Comparison of ENCODE assay signal across 8 cellular contexts in the genomic region with DNA sequence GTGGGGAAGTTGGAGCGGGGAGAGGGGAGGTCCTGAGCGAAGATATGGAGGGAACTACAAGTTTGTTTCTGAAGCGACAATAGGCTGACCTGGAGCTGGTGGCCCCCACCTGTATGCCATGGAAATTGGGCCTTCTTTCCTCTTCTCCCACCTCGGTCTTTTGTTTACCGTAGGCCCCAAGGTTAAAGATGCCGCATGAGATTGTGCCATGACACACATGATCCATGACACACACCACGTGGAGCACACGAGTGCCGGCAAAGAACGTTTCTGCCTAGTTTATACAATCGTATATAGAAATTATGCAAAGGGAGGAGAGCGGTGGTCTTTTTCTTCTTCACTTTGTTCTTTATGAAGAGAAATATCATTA. TPM values are rescaled to one million over a fixed set of nuclear protein-coding genes. Genes with fewer than 3 reads are reported as not detected.
DNase-seq lines count a peak whose midpoint lies in the region; ATAC-seq and TF ChIP-seq lines count a peak whose summit lies in the region.

No MANE protein-coding gene starts in this region.

- peak overlapping the region; percentile 87 for H2AFZ ChIP-seq in parathyroid adenoma

- TF ChIP-seq CTCF in cardiac muscle cell (IDR thresholded peaks at IDR 0.05; ENCODE audit: low read depth, low read length): no peak
- TF ChIP-seq CTCF in parathyroid adenoma (IDR thresholded peaks at IDR 0.05): no peak

- peak overlapping the region; percentile 71 for H3K4me2 ChIP-seq in parathyroid adenoma (ENCODE audit: low read length)

- H3K27me3 ChIP-seq in cardiac muscle cell (peaks cover 14% of the 10 kb centered on the region), parathyroid adenoma (ENCODE audit: control insufficient read depth, insufficient read depth, low read length) (no peaks in the 10 kb centered on the region)

- H3K4me1 ChIP-seq in cardiac muscle cell (ENCODE audit: low read depth): peaks cover 8% of the 10 kb centered on the region
- H3K4me1 ChIP-seq in parathyroid adenoma: no peaks in the 10 kb centered on the region

- H3K36me3 ChIP-seq in cardiac muscle cell (peaks cover 8% of the 10 kb centered on the region), parathyroid adenoma (ENCODE audit: control insufficient read depth, insufficient read depth, low read length) (no peaks in the 10 kb centered on the region)

- H3K79me2 ChIP-seq in parathyroid adenoma: peaks cover 11% of the 10 kb centered on the region

- H3K9ac ChIP-seq in parathyroid adenoma: no peak overlapping the region

- no peaks in the 10 kb centered on the region for H3K9me3 ChIP-seq in cardiac muscle cell (ENCODE audit: low read depth)
- no peaks in the 10 kb centered on the region for H3K9me3 ChIP-seq in parathyroid adenoma (ENCODE audit: control insufficient read depth, low read length)

- intact Hi-C loops in cardiac septum (cut with DNase I): loop anchor here (5.0 kb wide), 1 partner anchor 52 kb away; no protein-coding TSS in a partner anchor

- H3K4me3 ChIP-seq in cardiac muscle cell (peak overlapping the region; percentile 78), parathyroid adenoma (ENCODE audit: low read depth, low read length) (peak overlapping the region; percentile 98)

- peak overlapping the region; percentile 91 for H3K27ac ChIP-seq in cardiac muscle cell
- H3K27ac ChIP-seq in parathyroid adenoma: peak overlapping the region; percentile 43

- peak; percentile 29 for ATAC-seq in HG03159 (IDR thresholded peaks at IDR 0.05; ENCODE audit: unreplicated experiment)
- no peak for ATAC-seq in GM21737 (IDR thresholded peaks at IDR 0.05; ENCODE audit: unreplicated experiment)

- DNase-seq in cardiac muscle cell (ENCODE audit: low read depth in 1 of 2, low spot score in 1 of 2) (no peak), cardiac septum (ENCODE audit: low spot score) (no peak), fibroblast of peridontal ligament (ENCODE audit: extremely low read depth) (peak; percentile 13), iPS-NIHi11 (ENCODE audit: low spot score) (no peak)
- DNase-seq in activated CD4-positive, alpha-beta T cell treated with anti-CD3 and anti-CD28 coated beads for 48 hours: peak; percentile 58

RNA-seq across cellular contexts. Expression of a gene that starts 0.4 kb away (rescaled TPM):
- 18.9 and 25.2 TPM in 2 replicates for total RNA-seq in cardiac muscle cell
- 16.5 and 17.2 TPM in 2 replicates for polyA plus RNA-seq in cardiac muscle cell
- total RNA-seq in cardiac septum: 27.2 TPM

RNA-seq across cellular contexts. Expression of a gene that starts 45.9 kb away (rescaled TPM):
- total RNA-seq in cardiac muscle cell (0.11 and 0.21 TPM in 2 replicates), cardiac septum (0.46 TPM)
- polyA plus RNA-seq in cardiac muscle cell: 0.07 and 0.17 TPM in 2 replicates

RNA-seq across cellular contexts. Expression of a gene that starts 54.7 kb away (rescaled TPM):
- total RNA-seq in cardiac muscle cell (99.1 and 103 TPM in 2 replicates), cardiac septum (65.3 TPM)
- 62.2 and 73.9 TPM in 2 replicates for polyA plus RNA-seq in cardiac muscle cell

Comparison
In these comparisons a context has a peak if more than half of its experiments do, and no peak if none do; other contexts are left out.
1. DNase-seq: peak in activated CD4-positive, alpha-beta T cell treated with anti-CD3 and anti-CD28 coated beads for 48 hours (single experiment) and fibroblast of peridontal ligament (single experiment); none in cardiac muscle cell (0 of 2), cardiac septum (single experiment) and iPS-NIHi11 (single experiment).